ENCODE assay signal across 1 cellular context in genomic region chr2:1544478-1545069, GRCh38.
TF ChIP-seq lines count a peak whose summit lies in the region.

No MANE protein-coding gene starts in this region.

TF ChIP-seq in HepG2, 621 proteins besides CTCF, POLR2A, EP300 and RAD21 (continued from another document):
- TF ChIP-seq, protein P1, sequence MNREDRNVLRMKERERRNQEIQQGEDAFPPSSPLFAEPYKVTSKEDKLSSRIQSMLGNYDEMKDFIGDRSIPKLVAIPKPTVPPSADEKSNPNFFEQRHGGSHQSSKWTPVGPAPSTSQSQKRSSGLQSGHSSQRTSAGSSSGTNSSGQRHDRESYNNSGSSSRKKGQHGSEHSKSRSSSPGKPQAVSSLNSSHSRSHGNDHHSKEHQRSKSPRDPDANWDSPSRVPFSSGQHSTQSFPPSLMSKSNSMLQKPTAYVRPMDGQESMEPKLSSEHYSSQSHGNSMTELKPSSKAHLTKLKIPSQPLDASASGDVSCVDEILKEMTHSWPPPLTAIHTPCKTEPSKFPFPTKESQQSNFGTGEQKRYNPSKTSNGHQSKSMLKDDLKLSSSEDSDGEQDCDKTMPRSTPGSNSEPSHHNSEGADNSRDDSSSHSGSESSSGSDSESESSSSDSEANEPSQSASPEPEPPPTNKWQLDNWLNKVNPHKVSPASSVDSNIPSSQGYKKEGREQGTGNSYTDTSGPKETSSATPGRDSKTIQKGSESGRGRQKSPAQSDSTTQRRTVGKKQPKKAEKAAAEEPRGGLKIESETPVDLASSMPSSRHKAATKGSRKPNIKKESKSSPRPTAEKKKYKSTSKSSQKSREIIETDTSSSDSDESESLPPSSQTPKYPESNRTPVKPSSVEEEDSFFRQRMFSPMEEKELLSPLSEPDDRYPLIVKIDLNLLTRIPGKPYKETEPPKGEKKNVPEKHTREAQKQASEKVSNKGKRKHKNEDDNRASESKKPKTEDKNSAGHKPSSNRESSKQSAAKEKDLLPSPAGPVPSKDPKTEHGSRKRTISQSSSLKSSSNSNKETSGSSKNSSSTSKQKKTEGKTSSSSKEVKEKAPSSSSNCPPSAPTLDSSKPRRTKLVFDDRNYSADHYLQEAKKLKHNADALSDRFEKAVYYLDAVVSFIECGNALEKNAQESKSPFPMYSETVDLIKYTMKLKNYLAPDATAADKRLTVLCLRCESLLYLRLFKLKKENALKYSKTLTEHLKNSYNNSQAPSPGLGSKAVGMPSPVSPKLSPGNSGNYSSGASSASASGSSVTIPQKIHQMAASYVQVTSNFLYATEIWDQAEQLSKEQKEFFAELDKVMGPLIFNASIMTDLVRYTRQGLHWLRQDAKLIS (CRISPR knock-in tag; IDR thresholded peaks at IDR 0.05), result no peak
- TF ChIP-seq ERF (CRISPR knock-in tag; IDR thresholded peaks at IDR 0.05) (no peak), GPBP1L1 (CRISPR knock-in tag; IDR thresholded peaks at IDR 0.05) (no peak), CBX1 (IDR thresholded peaks at IDR 0.05; ENCODE audit: low read depth) (no peak), ZSCAN22 (CRISPR knock-in tag; IDR thresholded peaks at IDR 0.05) (no peak), MAX (IDR thresholded peaks at IDR 0.05) (no peak), SIX1 (CRISPR knock-in tag; IDR thresholded peaks at IDR 0.05; ENCODE audit: borderline replicate concordance) (no peak), ZNF264 (CRISPR knock-in tag; IDR thresholded peaks at IDR 0.05) (no peak), ZNF720 (CRISPR knock-in tag; IDR thresholded peaks at IDR 0.05) (no peak), ZNF546 (CRISPR knock-in tag; conservative IDR thresholded peaks at IDR 0.05) (no peak), KLF11 (CRISPR knock-in tag; IDR thresholded peaks at IDR 0.05) (no peak), ZNF773 (CRISPR knock-in tag; IDR thresholded peaks at IDR 0.05; ENCODE audit: borderline replicate concordance) (no peak)
- TF ChIP-seq, protein P2, sequence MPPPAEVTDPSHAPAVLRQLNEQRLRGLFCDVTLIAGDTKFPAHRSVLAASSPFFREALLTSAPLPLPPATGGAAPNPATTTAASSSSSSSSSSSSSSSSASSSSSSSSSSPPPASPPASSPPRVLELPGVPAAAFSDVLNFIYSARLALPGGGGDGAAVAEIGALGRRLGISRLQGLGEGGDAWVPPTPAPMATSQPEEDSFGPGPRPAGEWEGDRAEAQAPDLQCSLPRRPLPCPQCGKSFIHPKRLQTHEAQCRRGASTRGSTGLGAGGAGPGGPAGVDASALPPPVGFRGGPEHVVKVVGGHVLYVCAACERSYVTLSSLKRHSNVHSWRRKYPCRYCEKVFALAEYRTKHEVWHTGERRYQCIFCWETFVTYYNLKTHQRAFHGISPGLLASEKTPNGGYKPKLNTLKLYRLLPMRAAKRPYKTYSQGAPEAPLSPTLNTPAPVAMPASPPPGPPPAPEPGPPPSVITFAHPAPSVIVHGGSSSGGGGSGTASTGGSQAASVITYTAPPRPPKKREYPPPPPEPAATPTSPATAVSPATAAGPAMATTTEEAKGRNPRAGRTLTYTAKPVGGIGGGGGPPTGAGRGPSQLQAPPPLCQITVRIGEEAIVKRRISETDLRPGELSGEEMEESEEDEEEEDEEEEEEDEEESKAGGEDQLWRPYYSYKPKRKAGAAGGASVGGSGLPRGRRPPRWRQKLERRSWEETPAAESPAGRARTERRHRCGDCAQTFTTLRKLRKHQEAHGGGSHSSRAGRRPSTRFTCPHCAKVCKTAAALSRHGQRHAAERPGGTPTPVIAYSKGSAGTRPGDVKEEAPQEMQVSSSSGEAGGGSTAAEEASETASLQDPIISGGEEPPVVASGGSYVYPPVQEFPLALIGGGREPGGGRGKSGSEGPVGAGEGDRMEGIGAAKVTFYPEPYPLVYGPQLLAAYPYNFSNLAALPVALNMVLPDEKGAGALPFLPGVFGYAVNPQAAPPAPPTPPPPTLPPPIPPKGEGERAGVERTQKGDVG (CRISPR knock-in tag; IDR thresholded peaks at IDR 0.05; ENCODE audit: borderline replicate concordance), result no peak
- TF ChIP-seq, protein P3, sequence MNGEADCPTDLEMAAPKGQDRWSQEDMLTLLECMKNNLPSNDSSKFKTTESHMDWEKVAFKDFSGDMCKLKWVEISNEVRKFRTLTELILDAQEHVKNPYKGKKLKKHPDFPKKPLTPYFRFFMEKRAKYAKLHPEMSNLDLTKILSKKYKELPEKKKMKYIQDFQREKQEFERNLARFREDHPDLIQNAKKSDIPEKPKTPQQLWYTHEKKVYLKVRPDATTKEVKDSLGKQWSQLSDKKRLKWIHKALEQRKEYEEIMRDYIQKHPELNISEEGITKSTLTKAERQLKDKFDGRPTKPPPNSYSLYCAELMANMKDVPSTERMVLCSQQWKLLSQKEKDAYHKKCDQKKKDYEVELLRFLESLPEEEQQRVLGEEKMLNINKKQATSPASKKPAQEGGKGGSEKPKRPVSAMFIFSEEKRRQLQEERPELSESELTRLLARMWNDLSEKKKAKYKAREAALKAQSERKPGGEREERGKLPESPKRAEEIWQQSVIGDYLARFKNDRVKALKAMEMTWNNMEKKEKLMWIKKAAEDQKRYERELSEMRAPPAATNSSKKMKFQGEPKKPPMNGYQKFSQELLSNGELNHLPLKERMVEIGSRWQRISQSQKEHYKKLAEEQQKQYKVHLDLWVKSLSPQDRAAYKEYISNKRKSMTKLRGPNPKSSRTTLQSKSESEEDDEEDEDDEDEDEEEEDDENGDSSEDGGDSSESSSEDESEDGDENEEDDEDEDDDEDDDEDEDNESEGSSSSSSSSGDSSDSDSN (CRISPR knock-in tag; IDR thresholded peaks at IDR 0.05), result no peak
TF ChIP-seq in HepG2: peak in this region for 0.
